ENCODE assay signal across 21 cellular contexts in genomic region chrX:75421688-75422087, GRCh38.
"Had no signal": no experiment of that assay in that cellular context is flagged by ENCODE, and none has a peak within 500 bp of the region (broad histone marks: within the 10 kb centered on the region; RNA-seq: fewer than 3 reads in every experiment).

No MANE protein-coding gene starts in this region.

- H3K4me2 ChIP-seq: PC-9 had no signal

- H3K27ac ChIP-seq: HL-60, PC-9, Peyer's patch, SJSA1, SK-N-MC had no signal

- H3K4me3 ChIP-seq: K562, PC-9, Peyer's patch, SJSA1, SK-N-MC had no signal

- H2AFZ ChIP-seq: PC-9 had no signal

- H3K9me3 ChIP-seq: Peyer's patch, SJSA1 had no signal

- H3K36me3 ChIP-seq: Peyer's patch, SJSA1 had no signal

- DNase-seq: NCI-H1092 treated with DMSO at 0.1 percent for 48 hours; NCI-H1436; NCI-H187; NCI-H2029 treated with DMSO at 0.1 percent for 48 hours; NCI-H2171 treated with DMSO at 0.1 percent for 48 hours; NCI-H345; NCI-H446 treated with DMSO at 0.1 percent for 48 hours; NCI-H524; NCI-H69; NCI-H774; NK-92 treated with Interleukin-12 subunit alpha and Interleukin-12 subunit beta, amount 100 ng/mL, for 24 hours; PC-9; Peyer's patch; Right ventricle myocardium superior; SIG-M5; SW 1271; T-cell had no signal

- H3K4me1 ChIP-seq: Peyer's patch, SJSA1 had no signal

- H3K27me3 ChIP-seq: Peyer's patch, SJSA1 had no signal
